In the genomic region with DNA sequence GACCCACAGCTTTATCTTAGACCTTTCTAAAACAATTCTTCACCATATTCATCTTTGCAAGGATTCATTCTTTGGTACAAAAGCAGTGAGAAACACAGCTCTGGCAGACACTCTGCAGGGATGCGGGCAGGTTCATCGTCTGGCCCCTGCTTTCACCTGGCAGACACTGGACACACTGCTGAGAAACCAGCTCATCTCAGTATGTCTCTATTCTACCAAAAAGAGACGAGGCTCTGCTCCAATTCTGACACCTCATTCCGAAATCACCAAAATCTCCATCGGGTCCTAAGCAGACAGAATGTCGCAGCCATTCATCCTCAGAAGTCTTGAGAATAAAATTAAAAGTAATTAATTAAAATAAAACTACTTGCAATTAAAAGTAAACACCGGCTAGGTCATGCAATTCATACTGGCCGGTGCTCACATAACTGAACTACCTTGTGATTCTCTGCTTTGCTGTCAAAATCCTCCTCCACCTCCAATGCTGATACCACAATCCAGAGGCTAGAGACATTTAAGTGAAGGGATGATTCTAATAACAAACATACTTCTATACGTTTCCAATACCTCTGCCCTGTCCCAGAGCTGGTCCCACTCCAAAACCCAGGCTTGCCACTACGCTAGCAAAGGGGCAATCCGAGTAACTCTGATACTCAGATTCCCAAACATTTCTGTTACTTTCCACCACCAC, we compare ENCODE assay signal across 8 cellular contexts. TPM values are rescaled to one million over a fixed set of nuclear protein-coding genes. Genes with fewer than 3 reads are reported as not detected.
DNase-seq lines count a peak whose midpoint lies in the region; ATAC-seq and TF ChIP-seq lines count a peak whose summit lies in the region.

No MANE protein-coding gene starts in this region.

- DNase-seq in activated T-cell treated with anti-CD3 and anti-CD28 coated beads, Interleukin-2, amount 50 U/mL, for 4 hours = no peak
- DNase-seq in activated T-cell treated with anti-CD3 and anti-CD28 coated beads, Interleukin-2, amount 50 U/mL, for 1 hour = no peak
- DNase-seq in activated CD4-positive, alpha-beta memory T cell treated with anti-CD3 and anti-CD28 coated beads, Interleukin-2, amount 10 ng/mL, durations not matched to agents 7 days and 5 days = no peak
- peak in 1 of 49 donors; percentile 17 for DNase-seq in substantia nigra (lab: John Stamatoyannopoulos, UW)
- no peak for DNase-seq in HuH-7 (ENCODE audit: low spot score)
- no peak for DNase-seq in OCI-LY7 (ENCODE audit: low spot score)

- H3K9me2 ChIP-seq in OCI-LY7 (ENCODE audit: insufficient read depth, low read length) = no peaks in the 10 kb centered on the region

- H3K36me3 Mint-ChIP-seq in activated T-cell treated with anti-CD3 and anti-CD28 coated beads, Interleukin-2, amount 50 U/mL, for 4 hours (ENCODE audit: insufficient read depth) = no peaks in the 10 kb centered on the region
- peaks cover 42% of the 10 kb centered on the region for H3K36me3 Mint-ChIP-seq in activated CD4-positive, alpha-beta memory T cell treated with anti-CD3 and anti-CD28 coated beads, Interleukin-2, amount 10 ng/mL, durations not matched to agents 7 days and 5 days (ENCODE audit: low read depth)

- H3K27me3 ChIP-seq in iPS-18a (ENCODE audit: control insufficient read depth, insufficient read depth, low read length) = peaks cover 59% of the 10 kb centered on the region

- peaks cover 2% of the 10 kb centered on the region for H3K27me3 Mint-ChIP-seq in activated T-cell treated with anti-CD3 and anti-CD28 coated beads, Interleukin-2, amount 50 U/mL, for 4 hours (ENCODE audit: low read depth)
- H3K27me3 Mint-ChIP-seq in activated CD4-positive, alpha-beta memory T cell treated with anti-CD3 and anti-CD28 coated beads, Interleukin-2, amount 10 ng/mL, durations not matched to agents 7 days and 5 days = peaks cover 7% of the 10 kb centered on the region

- no peak overlapping the region for H3K9ac ChIP-seq in iPS-18a (ENCODE audit: low read length)

- peaks cover 3% of the 10 kb centered on the region for H3K9me3 Mint-ChIP-seq in activated T-cell treated with anti-CD3 and anti-CD28 coated beads, Interleukin-2, amount 50 U/mL, for 4 hours
- peaks cover 2% of the 10 kb centered on the region for H3K9me3 Mint-ChIP-seq in activated CD4-positive, alpha-beta memory T cell treated with anti-CD3 and anti-CD28 coated beads, Interleukin-2, amount 10 ng/mL, durations not matched to agents 7 days and 5 days

- H3K4me1 Mint-ChIP-seq in activated T-cell treated with anti-CD3 and anti-CD28 coated beads, Interleukin-2, amount 50 U/mL, for 4 hours (ENCODE audit: low read depth) = peaks cover 59% of the 10 kb centered on the region
- H3K4me1 Mint-ChIP-seq in activated CD4-positive, alpha-beta memory T cell treated with anti-CD3 and anti-CD28 coated beads, Interleukin-2, amount 10 ng/mL, durations not matched to agents 7 days and 5 days = peaks cover 72% of the 10 kb centered on the region

- H3K9me3 ChIP-seq in iPS-18a (ENCODE audit: control insufficient read depth, low read depth, low read length) (no peaks in the 10 kb centered on the region), OCI-LY7 (ENCODE audit: low read length) (no peaks in the 10 kb centered on the region)

- no TSS peak for BruUV-seq in OCI-LY7 (replicated peaks; lab: Mats Ljungman, UMichigan)

- H3K4me1 ChIP-seq in iPS-18a (ENCODE audit: control insufficient read depth, low read depth, low read length) (no peaks in the 10 kb centered on the region), OCI-LY7 (ENCODE audit: insufficient read depth, low read length, poor library complexity, severe bottlenecking) (no peaks in the 10 kb centered on the region)

- H3K27ac Mint-ChIP-seq in activated CD4-positive, alpha-beta memory T cell treated with anti-CD3 and anti-CD28 coated beads, Interleukin-2, amount 10 ng/mL, durations not matched to agents 7 days and 5 days = peak overlapping the region; percentile 65

- CTCF ChIA-PET in activated CD4-positive, alpha-beta memory T cell treated with anti-CD3 and anti-CD28 coated beads, Interleukin-2, amount 10 ng/mL, durations not matched to agents 7 days and 5 days (lab: Charles Lee) = interaction anchor here (0.9 to 4.1 kb wide), 11 partner anchors 9 to 119 kb away, joined by 3 to 16 read pairs (median 5); a partner anchor contains a TSS
- CTCF ChIA-PET in OCI-LY7 (lab: Charles Lee; ENCODE audit: unreplicated experiment) = no interaction called here

- TF ChIP-seq CTCF in OCI-LY7 (conservative IDR thresholded peaks at IDR 0.05; ENCODE audit: low read length) = no peak

- intact Hi-C loops in OCI-LY7 (cut with micrococcal nuclease; ENCODE audit: unreplicated experiment) = no loop called here

- H3K36me3 ChIP-seq in iPS-18a (ENCODE audit: control insufficient read depth, low read depth, low read length) (no peaks in the 10 kb centered on the region), OCI-LY7 (ENCODE audit: insufficient read depth, low read length) (no peaks in the 10 kb centered on the region)

- H4K20me1 ChIP-seq in OCI-LY7 (ENCODE audit: insufficient read depth, low read length) = no peaks in the 10 kb centered on the region

- H2AFZ ChIP-seq in OCI-LY7 (ENCODE audit: low read length) = no peak overlapping the region

- H3K27ac ChIP-seq in iPS-18a (ENCODE audit: low read length) (no peak overlapping the region), substantia nigra (ENCODE audit: low read depth, low read length, poor library complexity, severe bottlenecking) (peak overlapping the region; percentile 66), OCI-LY7 (ENCODE audit: low read depth, low read length, poor library complexity, severe bottlenecking) (no peak overlapping the region)

- POLR2A ChIA-PET in activated CD4-positive, alpha-beta memory T cell treated with anti-CD3 and anti-CD28 coated beads, Interleukin-2, amount 10 ng/mL, durations not matched to agents 7 days and 5 days (lab: Charles Lee) = interaction anchor here (0.8 to 7.1 kb wide), 15 partner anchors 13 to 255 kb away, joined by 3 to 147 read pairs (median 6); a partner anchor contains a TSS
- POLR2A ChIA-PET in OCI-LY7 (lab: Charles Lee) = interaction anchor here (0.8 to 1.0 kb wide), 3 partner anchors 10 to 226 kb away, joined by 3 to 6 read pairs (median 5); no protein-coding TSS in a partner anchor

- no peak for ATAC-seq in activated T-cell treated with anti-CD3 and anti-CD28 coated beads, Interleukin-2, amount 50 U/mL, for 4 hours
- no peak for ATAC-seq in GM18519 (IDR thresholded peaks at IDR 0.05; ENCODE audit: low FRiP score, unreplicated experiment)

- peak overlapping the region; percentile 74 for H3K4me3 Mint-ChIP-seq in activated T-cell treated with anti-CD3 and anti-CD28 coated beads, Interleukin-2, amount 50 U/mL, for 4 hours
- peak overlapping the region; percentile 81 for H3K4me3 Mint-ChIP-seq in activated CD4-positive, alpha-beta memory T cell treated with anti-CD3 and anti-CD28 coated beads, Interleukin-2, amount 10 ng/mL, durations not matched to agents 7 days and 5 days

- no peak overlapping the region for H3K4me2 ChIP-seq in OCI-LY7 (ENCODE audit: low read length)

- peak overlapping the region; percentile 52 for H3K4me3 ChIP-seq in iPS-18a (ENCODE audit: low read length)
- no peak overlapping the region for H3K4me3 ChIP-seq in OCI-LY7 (ENCODE audit: low read depth, low read length, poor library complexity, severe bottlenecking)

- H3K79me2 ChIP-seq in OCI-LY7 (ENCODE audit: insufficient read depth, low read depth, low read length) = no peaks in the 10 kb centered on the region

RNA-seq across cellular contexts. Expression of a gene that starts 1.3 kb away (rescaled TPM):
- total RNA-seq in activated T-cell treated with anti-CD3 and anti-CD28 coated beads, Interleukin-2, amount 50 U/mL, for 4 hours = 10 to 100 TPM; 13.3 to 16.7 (median 14.9) TPM
- total RNA-seq in activated CD4-positive, alpha-beta memory T cell treated with anti-CD3 and anti-CD28 coated beads, Interleukin-2, amount 10 ng/mL, durations not matched to agents 7 days and 5 days = 10 to 100 TPM; 79.8 to 83.9 TPM
- 0.21 and 0.28 TPM in 2 replicates for total RNA-seq in OCI-LY7 (2014; rRNA removed; shearing (Covaris generic))
- 0.70 and 1.3 TPM in 2 replicates for total RNA-seq in OCI-LY7 (2022)

RNA-seq across cellular contexts. Expression of a gene that starts 26.2 kb away (rescaled TPM):
- 100 to 1,000 TPM; 162 to 196 (median 186) TPM for total RNA-seq in activated T-cell treated with anti-CD3 and anti-CD28 coated beads, Interleukin-2, amount 50 U/mL, for 4 hours
- total RNA-seq in activated CD4-positive, alpha-beta memory T cell treated with anti-CD3 and anti-CD28 coated beads, Interleukin-2, amount 10 ng/mL, durations not matched to agents 7 days and 5 days = 100 to 1,000 TPM; 524 to 546 TPM
- 70.9 and 86.4 TPM in 2 replicates for total RNA-seq in OCI-LY7 (2014; rRNA removed; shearing (Covaris generic))
- 238 and 305 TPM in 2 replicates for total RNA-seq in OCI-LY7 (2022)

Comparison
In these comparisons a context has a peak if more than half of its experiments do, and no peak if none do; other contexts are left out.
1. RNA of a gene that starts 1.3 kb away (total RNA-seq): 79.8 to 83.9 TPM in activated CD4-positive, alpha-beta memory T cell treated with anti-CD3 and anti-CD28 coated beads, Interleukin-2, amount 10 ng/mL, durations not matched to agents 7 days and 5 days and 13.3 to 16.7 TPM in activated T-cell treated with anti-CD3 and anti-CD28 coated beads, Interleukin-2, amount 50 U/mL, for 4 hours; 0.21 to 1.3 TPM in OCI-LY7; every median in the first group is over 4 times any median in the second.